8 cellular contexts compared by ENCODE assay signal in the genomic region with DNA sequence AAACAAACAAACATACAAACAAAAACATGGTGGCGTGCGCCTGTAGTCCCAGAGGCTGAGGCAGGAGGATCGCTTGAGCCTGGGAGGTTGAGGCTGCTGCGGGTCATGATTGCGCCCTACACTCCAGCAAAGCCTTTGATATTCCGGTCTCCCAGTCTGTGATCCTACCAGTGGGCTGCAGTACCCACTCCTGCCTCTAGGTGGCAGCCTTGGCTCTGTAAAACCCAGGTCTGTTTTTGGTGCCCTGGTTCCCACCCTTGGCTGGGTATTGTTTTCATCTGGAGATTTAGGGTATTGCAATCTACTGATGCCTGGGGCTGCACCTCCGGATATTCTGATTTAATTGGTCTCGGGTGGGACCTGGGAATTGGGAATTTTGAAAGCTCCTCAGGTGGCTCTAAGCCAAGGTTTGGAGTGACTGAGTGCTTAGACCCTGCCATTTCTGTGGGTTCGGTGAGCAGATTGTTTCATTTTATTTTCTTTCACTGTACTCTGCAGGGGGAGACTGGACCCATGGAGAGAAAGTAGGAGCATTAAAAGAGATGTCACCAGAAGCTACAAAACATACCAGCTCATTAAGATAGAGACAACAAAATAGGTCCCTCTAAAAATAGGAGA. TPM values are rescaled to one million over a fixed set of nuclear protein-coding genes. Genes with fewer than 3 reads are reported as not detected.
DNase-seq lines count a peak whose midpoint lies in the region; TF ChIP-seq lines count a peak whose summit lies in the region.

No MANE protein-coding gene starts in this region.

- TF ChIP-seq CTCF in osteoblast (IDR thresholded peaks at IDR 0.05; ENCODE audit: extremely low read depth, low read depth, low read length) = peak; percentile 98
- peak; percentile 80 to 99 (median 91) for TF ChIP-seq CTCF in thyroid gland (IDR thresholded peaks at IDR 0.05)

- H3K79me2 ChIP-seq in osteoblast (ENCODE audit: insufficient read depth, low read length) = no peaks in the 10 kb centered on the region

- no peaks in the 10 kb centered on the region for H3K9me3 Mint-ChIP-seq in activated T-helper 2 cell treated with anti-CD3 and anti-CD28 coated beads, Interferon-gamma antibody, Interleukin-2, Interleukin-4, amounts not matched to agents 10 μg/mL and 5 μg/mL and 100 μg/mL, durations not matched to agents 14 hours and 24 hours and 36 hours

- no peaks in the 10 kb centered on the region for H3K4me1 Mint-ChIP-seq in activated T-helper 2 cell treated with anti-CD3 and anti-CD28 coated beads, Interferon-gamma antibody, Interleukin-2, Interleukin-4, amounts not matched to agents 10 μg/mL and 5 μg/mL and 100 μg/mL, durations not matched to agents 14 hours and 24 hours and 36 hours (ENCODE audit: low read depth)

- H3K36me3 ChIP-seq in osteoblast (ENCODE audit: insufficient read depth, low read length) (no peaks in the 10 kb centered on the region), thyroid gland (no peaks in the 10 kb centered on the region)

- H2AFZ ChIP-seq in osteoblast (ENCODE audit: low read length) = peak overlapping the region; percentile 59

- no peak for TF ChIP-seq POLR2A in thyroid gland (IDR thresholded peaks at IDR 0.05)

- no peak overlapping the region for H3K27ac Mint-ChIP-seq in activated T-helper 2 cell treated with anti-CD3 and anti-CD28 coated beads, Interferon-gamma antibody, Interleukin-2, Interleukin-4, amounts not matched to agents 10 μg/mL and 5 μg/mL and 100 μg/mL, durations not matched to agents 14 hours and 24 hours and 36 hours

- WGBS in thyroid gland, 2 donors = 37 to 40% methylated on average over 9 of the region's 9 CpGs

- H3K27me3 ChIP-seq in osteoblast (ENCODE audit: insufficient read depth, low read length) = no peaks in the 10 kb centered on the region
- H3K27me3 ChIP-seq in thyroid gland = no peaks in the 10 kb centered on the region

- DNase-seq in NCI-H1436 (lab: John Stamatoyannopoulos, UW) (peak; percentile 51), NCI-H1436 treated with DMSO at 0.1 percent for 48 hours (lab: John Stamatoyannopoulos, UW) (no peak), HT1080 (ENCODE audit: low read depth) (peak; percentile 70), RPMI8226 (peak; percentile 73), foreskin melanocyte (peak; percentile 54), osteoblast (ENCODE audit: insufficient read length, low spot score, missing footprints) (peak; percentile 92), thyroid gland (peak; percentile 80 to 81)
- peak; percentile 63 for DNase-seq in activated T-helper 2 cell treated with anti-CD3 and anti-CD28 coated beads, Interferon-gamma antibody, Interleukin-2, Interleukin-4, amounts not matched to agents 10 μg/mL and 5 μg/mL and 100 μg/mL, durations not matched to agents 14 hours and 24 hours and 36 hours (ENCODE audit: low spot score)

- intact Hi-C loops in activated T-helper 2 cell treated with anti-CD3 and anti-CD28 coated beads, Interferon-gamma antibody, Interleukin-2, Interleukin-4, amounts not matched to agents 10 μg/mL and 5 μg/mL and 100 μg/mL, durations not matched to agents 14 hours and 24 hours and 36 hours (cut with micrococcal nuclease) = loop anchor here (1.0 kb wide), 1 partner anchor 289 kb away; no protein-coding TSS in a partner anchor
- intact Hi-C loops in thyroid gland (cut with DNase I) = loop anchor here (2.0 kb wide), 1 partner anchor 288 kb away; no protein-coding TSS in a partner anchor

- H3K4me3 Mint-ChIP-seq in activated T-helper 2 cell treated with anti-CD3 and anti-CD28 coated beads, Interferon-gamma antibody, Interleukin-2, Interleukin-4, amounts not matched to agents 10 μg/mL and 5 μg/mL and 100 μg/mL, durations not matched to agents 14 hours and 24 hours and 36 hours (ENCODE audit: low read depth) = no peak overlapping the region

- no peak overlapping the region for H3K4me3 ChIP-seq in osteoblast (ENCODE audit: insufficient read depth, low read length)
- H3K4me3 ChIP-seq in thyroid gland (replicated peaks in 1 of 3) = no peak overlapping the region

- H3K27me3 Mint-ChIP-seq in activated T-helper 2 cell treated with anti-CD3 and anti-CD28 coated beads, Interferon-gamma antibody, Interleukin-2, Interleukin-4, amounts not matched to agents 10 μg/mL and 5 μg/mL and 100 μg/mL, durations not matched to agents 14 hours and 24 hours and 36 hours (ENCODE audit: low read depth) = no peaks in the 10 kb centered on the region

- H3K27ac ChIP-seq in osteoblast (ENCODE audit: low read depth, low read length) (no peak overlapping the region), thyroid gland (no peak overlapping the region)

- H3K4me1 ChIP-seq in osteoblast (ENCODE audit: insufficient read depth, low read length) (peaks cover 8% of the 10 kb centered on the region), thyroid gland (no peaks in the 10 kb centered on the region)

- H4K20me1 ChIP-seq in osteoblast (ENCODE audit: insufficient read depth, low read length) = no peaks in the 10 kb centered on the region

- H3K9me3 ChIP-seq in osteoblast (ENCODE audit: low read depth, low read length) (no peaks in the 10 kb centered on the region), thyroid gland (no peaks in the 10 kb centered on the region)

- no peaks in the 10 kb centered on the region for H3K36me3 Mint-ChIP-seq in activated T-helper 2 cell treated with anti-CD3 and anti-CD28 coated beads, Interferon-gamma antibody, Interleukin-2, Interleukin-4, amounts not matched to agents 10 μg/mL and 5 μg/mL and 100 μg/mL, durations not matched to agents 14 hours and 24 hours and 36 hours (ENCODE audit: low read depth)

- H3K4me2 ChIP-seq in osteoblast (ENCODE audit: insufficient read depth, low read length) = peak overlapping the region; percentile 48

RNA-seq across cellular contexts. Expression of gene MYH3, which starts 40.5 kb away (rescaled TPM):
- total RNA-seq in HT1080 (2014; rRNA removed; shearing (Covaris generic)) = 0.66 and 0.97 TPM in 2 replicates
- polyA plus RNA-seq in HT1080 (2015; cell fraction: cytosol; rRNA removed) = 0.36 and 0.72 TPM in 2 replicates
- polyA plus RNA-seq in HT1080 (2015; cell fraction: nucleus; rRNA removed) = 3.8 and 5.6 TPM in 2 replicates
- 3.9 and 4.6 TPM in 2 replicates for total RNA-seq in activated T-helper 2 cell treated with anti-CD3 and anti-CD28 coated beads, Interferon-gamma antibody, Interleukin-2, Interleukin-4, amounts not matched to agents 10 μg/mL and 5 μg/mL and 100 μg/mL, durations not matched to agents 14 hours and 24 hours and 36 hours
- 0.88 and 1.8 TPM in 2 replicates for total RNA-seq in osteoblast
- 1 to 10 TPM; 3.3 to 5.4 (median 3.5) TPM for total RNA-seq in thyroid gland
